ENCODE assay signal across 8 cellular contexts in genomic region chr4:89298788-89299152, GRCh38. TPM values are rescaled to one million over a fixed set of nuclear protein-coding genes. Genes with fewer than 3 reads are reported as not detected.
DNase-seq lines count a peak whose midpoint lies in the region; ATAC-seq and TF ChIP-seq lines count a peak whose summit lies in the region.

No MANE protein-coding gene starts in this region.

- H3K9me3 Mint-ChIP-seq in activated CD4-positive, alpha-beta T cell treated with anti-CD3 and anti-CD28 coated beads, Interleukin-2, amount 10 ng/mL, durations not matched to agents 24 days and 14 days, result no peaks in the 10 kb centered on the region
- no peaks in the 10 kb centered on the region for H3K9me3 Mint-ChIP-seq in stimulated activated naive CD8-positive, alpha-beta T cell treated with anti-CD3 and anti-CD28 coated beads, Interleukin-15, amount 100 ng/mL, for 72 hours

- H3K36me3 Mint-ChIP-seq in activated CD4-positive, alpha-beta T cell treated with anti-CD3 and anti-CD28 coated beads, Interleukin-2, amount 10 ng/mL, durations not matched to agents 24 days and 14 days (ENCODE audit: low read depth), result peaks cover 14% of the 10 kb centered on the region

- TF ChIP-seq CTCF in fibroblast of mammary gland (conservative IDR thresholded peaks at IDR 0.05; ENCODE audit: control insufficient read depth, insufficient read depth, low read depth, low read length) (no peak), tibial artery (IDR thresholded peaks at IDR 0.05) (no peak)

- peak; percentile 35 for ATAC-seq in stimulated activated naive CD8-positive, alpha-beta T cell treated with anti-CD3 and anti-CD28 coated beads, Interleukin-15, amount 100 ng/mL, for 72 hours

- H3K27me3 Mint-ChIP-seq in activated CD4-positive, alpha-beta T cell treated with anti-CD3 and anti-CD28 coated beads, Interleukin-2, amount 10 ng/mL, durations not matched to agents 24 days and 14 days, result no peaks in the 10 kb centered on the region
- H3K27me3 Mint-ChIP-seq in stimulated activated naive CD8-positive, alpha-beta T cell treated with anti-CD3 and anti-CD28 coated beads, Interleukin-15, amount 100 ng/mL, for 72 hours, result no peaks in the 10 kb centered on the region

- H3K36me3 ChIP-seq in tibial artery, result no peaks in the 10 kb centered on the region

- H3K4me1 ChIP-seq in tibial artery, result peaks cover 0 to 5% (median 0%) of the 10 kb centered on the region in 4 donors

- H3K9me3 ChIP-seq in tibial artery, result no peaks in the 10 kb centered on the region

- H3K4me3 Mint-ChIP-seq in activated CD4-positive, alpha-beta T cell treated with anti-CD3 and anti-CD28 coated beads, Interleukin-2, amount 10 ng/mL, durations not matched to agents 24 days and 14 days, result peak overlapping the region; percentile 87
- H3K4me3 Mint-ChIP-seq in stimulated activated naive CD8-positive, alpha-beta T cell treated with anti-CD3 and anti-CD28 coated beads, Interleukin-15, amount 100 ng/mL, for 72 hours, result peak overlapping the region; percentile 88 to 89

- H3K27ac ChIP-seq in tibial artery, result no peak overlapping the region

- H3K4me1 Mint-ChIP-seq in activated CD4-positive, alpha-beta T cell treated with anti-CD3 and anti-CD28 coated beads, Interleukin-2, amount 10 ng/mL, durations not matched to agents 24 days and 14 days, result peaks cover 68% of the 10 kb centered on the region
- H3K4me1 Mint-ChIP-seq in stimulated activated naive CD8-positive, alpha-beta T cell treated with anti-CD3 and anti-CD28 coated beads, Interleukin-15, amount 100 ng/mL, for 72 hours, result peaks cover 81% of the 10 kb centered on the region

- H3K4me3 ChIP-seq in fibroblast of mammary gland (ENCODE audit: control insufficient read depth, low read depth, low read length), result no peak overlapping the region
- H3K4me3 ChIP-seq in tibial artery, result peak overlapping the region in 1 of 2 donors; percentile 25

- peak overlapping the region; percentile 96 for H3K27ac Mint-ChIP-seq in activated CD4-positive, alpha-beta T cell treated with anti-CD3 and anti-CD28 coated beads, Interleukin-2, amount 10 ng/mL, durations not matched to agents 24 days and 14 days
- H3K27ac Mint-ChIP-seq in stimulated activated naive CD8-positive, alpha-beta T cell treated with anti-CD3 and anti-CD28 coated beads, Interleukin-15, amount 100 ng/mL, for 72 hours, result peak overlapping the region; percentile 98

- intact Hi-C loops in activated CD4-positive, alpha-beta T cell treated with anti-CD3 and anti-CD28 coated beads, Interleukin-2, amount 10 ng/mL, durations not matched to agents 24 days and 14 days (cut with micrococcal nuclease), result loop anchor here (1.0 to 10.0 kb wide), 8 partner anchors 8 to 1016 kb away; partner anchors contain the start of genes GPRIN3, HERC5, PPM1K and PYURF
- intact Hi-C loops in tibial artery (cut with DNase I; ENCODE audit: low total_unique reads), result no loop called here

- H3K27me3 ChIP-seq in tibial artery, result no peaks in the 10 kb centered on the region

- peak; percentile 80 for DNase-seq in activated CD4-positive, alpha-beta T cell treated with anti-CD3 and anti-CD28 coated beads, Interleukin-2, amount 10 ng/mL, durations not matched to agents 24 days and 14 days
- DNase-seq in activated CD4-positive, alpha-beta T cell treated with anti-CD3 and anti-CD28 coated beads, Interleukin-2, amount 50 U/mL, for 1 hour, result no peak
- peak; percentile 71 for DNase-seq in OCI-M1 (lab: John Stamatoyannopoulos, UW)
- peak; percentile 54 for DNase-seq in fibroblast of mammary gland (ENCODE audit: low read depth)
- DNase-seq in stimulated activated naive CD8-positive, alpha-beta T cell treated with anti-CD3 and anti-CD28 coated beads, Interleukin-15, amount 100 ng/mL, for 72 hours, result peak in 1 of 2 donors; percentile 40
- DNase-seq in tibial artery, result no peak
- DNase-seq in cerebellar nuclear complex (lab: John Stamatoyannopoulos, UW), result no peak
- DNase-seq in AG08396 (ENCODE audit: low spot score), result no peak

RNA-seq across cellular contexts. Expression of gene GPRIN3, which starts 8.8 kb away (rescaled TPM):
- total RNA-seq in activated CD4-positive, alpha-beta T cell treated with anti-CD3 and anti-CD28 coated beads, Interleukin-2, amount 10 ng/mL, durations not matched to agents 24 days and 14 days, result 26.2 and 26.8 TPM in 2 replicates

Comparison
In these comparisons a context has a peak if more than half of its experiments do, and no peak if none do; other contexts are left out.
1. DNase-seq: peak in activated CD4-positive, alpha-beta T cell treated with anti-CD3 and anti-CD28 coated beads, Interleukin-2, amount 10 ng/mL, durations not matched to agents 24 days and 14 days (single experiment), OCI-M1 (single experiment) and fibroblast of mammary gland (single experiment); none in activated CD4-positive, alpha-beta T cell treated with anti-CD3 and anti-CD28 coated beads, Interleukin-2, amount 50 U/mL, for 1 hour (single experiment), tibial artery (0 of 2), cerebellar nuclear complex (0 of 2) and AG08396 (single experiment).